Comparison of ENCODE assay signal across 27 cellular contexts in the genomic region with DNA sequence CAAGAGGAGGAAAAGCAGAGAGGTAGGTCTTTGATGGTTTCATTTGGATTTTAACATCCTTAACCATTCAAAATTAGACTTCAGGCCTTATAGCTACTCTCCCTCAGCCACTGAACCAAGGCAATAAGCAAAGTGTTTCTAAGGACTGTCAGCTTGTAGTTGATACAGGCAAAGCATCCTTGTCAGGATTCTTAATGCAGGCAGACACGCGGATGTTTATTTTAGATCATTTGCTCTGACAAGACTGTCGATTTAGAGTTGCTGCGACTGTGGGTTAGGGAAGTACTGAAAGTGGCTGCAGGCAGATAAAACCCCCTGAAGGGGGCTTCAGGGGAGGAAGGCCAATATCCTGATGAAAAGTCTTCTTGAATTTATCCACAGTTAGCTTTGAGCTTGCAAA.
"Had no signal": no experiment of that assay in that cellular context is flagged by ENCODE, and none has a peak within 500 bp of the region (broad histone marks: within the 10 kb centered on the region; RNA-seq: fewer than 3 reads in every experiment).

No MANE protein-coding gene starts in this region.

- H3K4me1 ChIP-seq: Peyer's patch, SJCRH30 had no signal

- H3K4me3 ChIP-seq: Peyer's patch, SJCRH30 had no signal

- H3K27me3 ChIP-seq: Peyer's patch, SJCRH30 had no signal

- DNase-seq: activated CD4-positive, alpha-beta memory T cell treated with anti-CD3 and anti-CD28 coated beads for 36 hours; activated CD4-positive, alpha-beta T cell treated with anti-CD3 and anti-CD28 coated beads, Interleukin-2, amount 10 ng/mL, durations not matched to agents 7 days and 5 days; activated CD4-positive, CD25-positive, alpha-beta regulatory T cell; activated CD8-positive, alpha-beta memory T cell treated with anti-CD3 and anti-CD28 coated beads for 24 hours; activated gamma-delta T cell; activated naive CD4-positive, alpha-beta T cell treated with anti-CD3 and anti-CD28 coated beads for 36 hours; activated T-cell treated with anti-CD3 and anti-CD28 coated beads, Interleukin-2, amount 50 U/mL, for 48 hours; amygdala; Kasumi-1; KBM-7; NCI-H1105 treated with DMSO at 0.1 percent for 48 hours; NCI-H1436 treated with DMSO at 0.1 percent for 48 hours; NCI-H1930; NCI-H345; NCI-H510A; NCI-H774; NK-92 treated with Interleukin-12 subunit alpha and Interleukin-12 subunit beta, amount 100 ng/mL, for 24 hours; OCI-M1; Peyer's patch; Right ventricle myocardium superior; SJCRH30; T-cell; T-helper 2 cell; T1000 had no signal

- H3K36me3 ChIP-seq: Peyer's patch, SJCRH30 had no signal

- H3K9me3 ChIP-seq: Peyer's patch, SJCRH30 had no signal

- H3K27ac ChIP-seq: Peyer's patch, RWPE1, SJCRH30, VCaP had no signal

- ATAC-seq: activated T-helper 17 cell treated with anti-CD3 and anti-CD28 coated beads, Interleukin-2, amount 50 U/mL, for 72 hours; T-cell had no signal
